In the genomic region with DNA sequence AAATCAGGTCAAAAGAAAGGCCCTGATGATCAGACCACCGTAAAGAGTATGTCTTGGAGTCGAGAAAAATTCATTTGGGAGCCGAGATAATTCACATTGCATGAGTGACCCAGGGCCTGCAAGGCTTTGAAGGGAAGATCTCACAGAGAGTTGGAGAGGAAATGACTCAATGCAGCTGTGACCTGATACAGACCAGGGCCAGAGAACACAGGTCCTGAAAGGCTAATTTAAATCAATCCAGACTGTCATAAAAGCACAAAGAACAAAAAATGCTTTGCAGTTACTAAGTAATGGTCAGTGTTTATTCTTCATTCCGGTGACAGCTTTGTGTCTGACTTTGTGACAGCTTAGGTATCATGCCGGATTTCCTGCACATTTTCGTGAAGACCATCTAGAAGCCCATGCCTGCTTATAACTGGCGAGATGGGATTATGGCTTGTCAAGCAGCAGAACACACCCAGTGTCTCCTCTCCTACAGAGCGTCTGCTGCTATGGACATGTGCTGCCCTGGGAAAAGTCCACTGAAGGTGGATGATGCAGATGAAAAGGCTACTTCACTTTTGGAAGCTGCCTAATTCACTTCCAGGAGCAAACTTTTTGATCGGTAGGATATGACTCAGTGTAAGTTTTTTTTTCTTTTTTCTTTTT, we compare ENCODE assay signal across 11 cellular contexts. TPM values are rescaled to one million over a fixed set of nuclear protein-coding genes. Genes with fewer than 3 reads are reported as not detected.
DNase-seq lines count a peak whose midpoint lies in the region; ATAC-seq and TF ChIP-seq lines count a peak whose summit lies in the region.
"Had no signal": no experiment of that assay in that cellular context is flagged by ENCODE, and none has a peak within 500 bp of the region (broad histone marks: within the 10 kb centered on the region; RNA-seq: fewer than 3 reads in every experiment).

No MANE protein-coding gene starts in this region.

- no peak overlapping the region for H4K5ac ChIP-seq in mesendoderm (ENCODE audit: low read length)

- no peak overlapping the region for H3K4me2 ChIP-seq in mesendoderm (ENCODE audit: low read length)

- peak overlapping the region; percentile 71 for H3K27ac ChIP-seq in brain microvascular endothelial cell
- H3K27ac ChIP-seq in mesendoderm (ENCODE audit: low read depth, low read length), result no peak overlapping the region

- H3K4me3 ChIP-seq in brain microvascular endothelial cell (ENCODE audit: low read depth, low read length) (no peak overlapping the region), mesendoderm (ENCODE audit: low read length) (no peak overlapping the region)

- no peak overlapping the region for H2BK120ac ChIP-seq in mesendoderm (ENCODE audit: low read depth, low read length)

- no peak overlapping the region for H2BK15ac ChIP-seq in mesendoderm (replicated peaks; ENCODE audit: low read depth)

- no peak for TF ChIP-seq CTCF in brain microvascular endothelial cell (IDR thresholded peaks at IDR 0.05; ENCODE audit: low read depth, low read length, missing control alignments)

- H2BK5ac ChIP-seq in mesendoderm (ENCODE audit: low read length), result no peak overlapping the region

- no peaks in the 10 kb centered on the region for H3K4me1 ChIP-seq in mesendoderm (ENCODE audit: control insufficient read depth, low read depth, low read length)

- no peaks in the 10 kb centered on the region for H3K79me2 ChIP-seq in mesendoderm (ENCODE audit: control insufficient read depth, insufficient read depth, low read length)

- no peak overlapping the region for H4K8ac ChIP-seq in mesendoderm (ENCODE audit: low read depth, low read length)

- DNase-seq in EL (peak; percentile 80), brain microvascular endothelial cell (peak; percentile 80), mesendoderm (peak; percentile 16), UCSD-AML1 (lab: John Stamatoyannopoulos, UW; ENCODE audit: unreplicated experiment) (no peak), SKM-1 (lab: John Stamatoyannopoulos, UW; ENCODE audit: unreplicated experiment) (no peak), NCI-H510A treated with DMSO at 0.1 percent for 48 hours (lab: John Stamatoyannopoulos, UW) (no peak)
- DNase-seq: erythroblast, NCI-H2081, nucleus accumbens had no signal

- ATAC-seq in HG03565 (IDR thresholded peaks at IDR 0.05; ENCODE audit: unreplicated experiment) (peak; percentile 63), HG02642 (IDR thresholded peaks at IDR 0.05; ENCODE audit: poor library complexity, unreplicated experiment) (no peak)

- H3K4ac ChIP-seq in mesendoderm (ENCODE audit: low read depth, low read length), result no peak overlapping the region

- no peak overlapping the region for H3K9ac ChIP-seq in mesendoderm (ENCODE audit: low read length)

- WGBS in mesendoderm (ENCODE audit: extremely low coverage, insufficient coverage, low lambda C conversion rate), result no CpG with 5 or more reads among the region's 9 CpGs

- no peaks in the 10 kb centered on the region for H3K36me3 ChIP-seq in brain microvascular endothelial cell (replicated peaks)
- no peaks in the 10 kb centered on the region for H3K36me3 ChIP-seq in mesendoderm (ENCODE audit: control insufficient read depth, insufficient read depth, low read length)

- peak overlapping the region; percentile 69 for H3K18ac ChIP-seq in mesendoderm (ENCODE audit: low read length)

- in situ Hi-C loops in brain microvascular endothelial cell (cut with HindIII; ENCODE audit: low pct_ligation_motif_present, low sequenced_read_pairs), result loop anchor here (25.0 kb wide), 3 partner anchors 176 to 974 kb away; partner anchors contain the start of gene PLK2

- no peaks in the 10 kb centered on the region for H3K79me1 ChIP-seq in mesendoderm (ENCODE audit: low read length)

- H3K27me3 ChIP-seq in brain microvascular endothelial cell (replicated peaks), result no peaks in the 10 kb centered on the region
- no peaks in the 10 kb centered on the region for H3K27me3 ChIP-seq in mesendoderm (ENCODE audit: insufficient read depth, low read length, poor library complexity)

- H3K23ac ChIP-seq in mesendoderm (ENCODE audit: low read length), result no peak overlapping the region

- H2AK5ac ChIP-seq in mesendoderm (ENCODE audit: low read length), result no peak overlapping the region

- H3K56ac ChIP-seq in mesendoderm (ENCODE audit: low read length), result no peak overlapping the region

RNA-seq across cellular contexts. Expression of gene ACTBL2, which starts 5.8 kb away (rescaled TPM):
- polyA plus RNA-seq in mesendoderm (2013, experiment 1 of 2), result not detected
- not detected for polyA plus RNA-seq in mesendoderm (2013, experiment 2 of 2)

Comparison
In these comparisons a context has a peak if more than half of its experiments do, and no peak if none do; other contexts are left out.
1. DNase-seq: peak in EL (single experiment), brain microvascular endothelial cell (single experiment) and mesendoderm (single experiment); none in UCSD-AML1 (single experiment), SKM-1 (single experiment) and NCI-H510A treated with DMSO at 0.1 percent for 48 hours (single experiment).